Comparison of ENCODE assay signal across 1 cellular context in the genomic region with DNA sequence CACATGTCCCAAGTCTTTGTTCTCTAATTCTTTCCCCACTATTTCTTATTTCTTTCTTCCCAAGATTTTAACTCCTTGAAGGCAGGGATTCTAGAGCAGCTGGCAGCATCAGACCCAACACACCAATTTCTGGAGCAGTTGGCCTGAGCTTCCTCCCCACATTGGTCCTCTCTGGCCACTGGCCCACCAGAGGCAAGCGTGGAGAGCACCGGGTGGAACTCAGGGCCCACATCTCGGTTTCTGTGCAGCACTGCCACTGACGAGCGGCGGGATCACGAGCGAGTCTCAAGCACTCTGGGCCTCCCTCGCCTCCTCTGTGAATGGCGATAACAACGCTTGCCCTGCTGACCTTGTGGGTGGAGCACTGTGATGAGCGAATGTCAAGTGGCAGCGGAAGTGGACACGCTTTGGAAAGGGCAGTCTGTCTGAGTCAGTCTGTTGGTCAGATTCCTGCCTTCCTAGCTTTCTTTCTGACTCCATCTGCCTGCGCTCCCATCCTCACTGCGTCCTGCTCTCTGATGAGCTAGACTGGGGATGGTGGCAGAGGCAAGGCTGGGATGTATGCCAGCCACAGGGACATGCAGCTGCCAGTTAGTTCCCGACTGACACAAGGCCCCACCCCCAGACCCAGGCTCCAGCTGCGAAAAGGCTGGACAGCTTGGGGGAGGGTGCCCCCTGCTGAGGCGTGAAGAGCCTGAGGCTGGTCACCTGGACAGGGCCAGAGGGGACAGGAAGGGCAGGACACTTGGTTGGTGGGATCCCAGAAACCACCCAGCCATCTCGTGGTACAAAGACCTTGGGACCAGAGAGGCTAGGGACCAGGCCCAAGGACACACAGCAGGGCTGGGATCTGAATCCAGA.
TF ChIP-seq lines count a peak whose summit lies in the region.

No MANE protein-coding gene starts in this region.

TF ChIP-seq in K562, 482 proteins besides CTCF, POLR2A, EP300 and RAD21 (continued from another document and continues in another):
- TF ChIP-seq, protein P1, sequence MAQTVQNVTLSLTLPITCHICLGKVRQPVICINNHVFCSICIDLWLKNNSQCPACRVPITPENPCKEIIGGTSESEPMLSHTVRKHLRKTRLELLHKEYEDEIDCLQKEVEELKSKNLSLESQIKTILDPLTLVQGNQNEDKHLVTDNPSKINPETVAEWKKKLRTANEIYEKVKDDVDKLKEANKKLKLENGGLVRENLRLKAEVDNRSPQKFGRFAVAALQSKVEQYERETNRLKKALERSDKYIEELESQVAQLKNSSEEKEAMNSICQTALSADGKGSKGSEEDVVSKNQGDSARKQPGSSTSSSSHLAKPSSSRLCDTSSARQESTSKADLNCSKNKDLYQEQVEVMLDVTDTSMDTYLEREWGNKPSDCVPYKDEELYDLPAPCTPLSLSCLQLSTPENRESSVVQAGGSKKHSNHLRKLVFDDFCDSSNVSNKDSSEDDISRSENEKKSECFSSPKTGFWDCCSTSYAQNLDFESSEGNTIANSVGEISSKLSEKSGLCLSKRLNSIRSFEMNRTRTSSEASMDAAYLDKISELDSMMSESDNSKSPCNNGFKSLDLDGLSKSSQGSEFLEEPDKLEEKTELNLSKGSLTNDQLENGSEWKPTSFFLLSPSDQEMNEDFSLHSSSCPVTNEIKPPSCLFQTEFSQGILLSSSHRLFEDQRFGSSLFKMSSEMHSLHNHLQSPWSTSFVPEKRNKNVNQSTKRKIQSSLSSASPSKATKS (CRISPR knock-in tag; IDR thresholded peaks at IDR 0.05): no peak
- TF ChIP-seq ATF7 (IDR thresholded peaks at IDR 0.05) (peak; percentile 86), ZNF764 (CRISPR knock-in tag; IDR thresholded peaks at IDR 0.05; ENCODE audit: low read depth) (no peak), ZNF253 (CRISPR knock-in tag; conservative IDR thresholded peaks at IDR 0.05) (no peak), GATAD2B (IDR thresholded peaks at IDR 0.05; ENCODE audit: borderline replicate concordance) (peak; percentile 88), ZNF274 (IDR thresholded peaks at IDR 0.05; ENCODE audit: borderline replicate concordance, low read depth, low read length) (no peak), NFIC (IDR thresholded peaks at IDR 0.05) (peak; percentile 75), ESRRA (IDR thresholded peaks at IDR 0.05; ENCODE audit: borderline replicate concordance, low read depth) (peak; percentile 96), MTA2 (IDR thresholded peaks at IDR 0.05; ENCODE audit: low read depth) (peak; percentile 65), MYNN (IDR thresholded peaks at IDR 0.05) (peak; percentile 91), MYNN (CRISPR knock-in tag; IDR thresholded peaks at IDR 0.05) (no peak), KLF1 (tag; IDR thresholded peaks at IDR 0.05) (peak; percentile 81), ZBTB8A (IDR thresholded peaks at IDR 0.05; ENCODE audit: partially characterized antibody) (no peak), KAT2B (IDR thresholded peaks at IDR 0.05; ENCODE audit: low read depth, low read length) (no peak), ZNF436 (CRISPR knock-in tag; IDR thresholded peaks at IDR 0.05) (no peak), RBM22 (IDR thresholded peaks at IDR 0.05; ENCODE audit: low read depth, low read length, poor library complexity, severe bottlenecking) (no peak), SMAD2 (IDR thresholded peaks at IDR 0.05; ENCODE audit: low read depth, low read length) (no peak), SP1 (CRISPR knock-in tag; IDR thresholded peaks at IDR 0.05) (peak; percentile 68; the same call in 1 of the 2 replicates), ZNF717 (CRISPR knock-in tag; IDR thresholded peaks at IDR 0.05) (no peak), ZNF124 (CRISPR knock-in tag; IDR thresholded peaks at IDR 0.05) (no peak), TCF7 (IDR thresholded peaks at IDR 0.05; ENCODE audit: borderline replicate concordance) (peak; percentile 22; the same call in 1 of the 2 replicates), STAG1 (CRISPR knock-in tag; IDR thresholded peaks at IDR 0.05; ENCODE audit: borderline replicate concordance) (peak; percentile 58; the same call in 1 of the 2 replicates), FOXK1 (CRISPR knock-in tag; IDR thresholded peaks at IDR 0.05; ENCODE audit: borderline replicate concordance) (no peak; the same call in 1 of the 2 replicates), ZNF57 (CRISPR knock-in tag; IDR thresholded peaks at IDR 0.05) (0 out of 2 replicates have a peak, but pooled peaks have one; percentile 63), ZNF444 (CRISPR knock-in tag; IDR thresholded peaks at IDR 0.05) (no peak), NFYB (IDR thresholded peaks at IDR 0.05; ENCODE audit: extremely low read depth, insufficient read length) (no peak), OTX1 (CRISPR knock-in tag; IDR thresholded peaks at IDR 0.05) (no peak), PPARD (CRISPR knock-in tag; IDR thresholded peaks at IDR 0.05) (no peak), CHCHD3 (CRISPR knock-in tag; IDR thresholded peaks at IDR 0.05) (no peak)
- TF ChIP-seq, protein P2, sequence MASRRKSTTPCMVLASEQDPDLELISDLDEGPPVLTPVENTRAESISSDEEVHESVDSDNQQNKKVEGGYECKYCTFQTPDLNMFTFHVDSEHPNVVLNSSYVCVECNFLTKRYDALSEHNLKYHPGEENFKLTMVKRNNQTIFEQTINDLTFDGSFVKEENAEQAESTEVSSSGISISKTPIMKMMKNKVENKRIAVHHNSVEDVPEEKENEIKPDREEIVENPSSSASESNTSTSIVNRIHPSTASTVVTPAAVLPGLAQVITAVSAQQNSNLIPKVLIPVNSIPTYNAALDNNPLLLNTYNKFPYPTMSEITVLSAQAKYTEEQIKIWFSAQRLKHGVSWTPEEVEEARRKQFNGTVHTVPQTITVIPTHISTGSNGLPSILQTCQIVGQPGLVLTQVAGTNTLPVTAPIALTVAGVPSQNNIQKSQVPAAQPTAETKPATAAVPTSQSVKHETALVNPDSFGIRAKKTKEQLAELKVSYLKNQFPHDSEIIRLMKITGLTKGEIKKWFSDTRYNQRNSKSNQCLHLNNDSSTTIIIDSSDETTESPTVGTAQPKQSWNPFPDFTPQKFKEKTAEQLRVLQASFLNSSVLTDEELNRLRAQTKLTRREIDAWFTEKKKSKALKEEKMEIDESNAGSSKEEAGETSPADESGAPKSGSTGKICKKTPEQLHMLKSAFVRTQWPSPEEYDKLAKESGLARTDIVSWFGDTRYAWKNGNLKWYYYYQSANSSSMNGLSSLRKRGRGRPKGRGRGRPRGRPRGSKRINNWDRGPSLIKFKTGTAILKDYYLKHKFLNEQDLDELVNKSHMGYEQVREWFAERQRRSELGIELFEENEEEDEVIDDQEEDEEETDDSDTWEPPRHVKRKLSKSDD (conservative IDR thresholded peaks at IDR 0.05; ENCODE audit: low read length): no peak
- TF ChIP-seq, protein P3, sequence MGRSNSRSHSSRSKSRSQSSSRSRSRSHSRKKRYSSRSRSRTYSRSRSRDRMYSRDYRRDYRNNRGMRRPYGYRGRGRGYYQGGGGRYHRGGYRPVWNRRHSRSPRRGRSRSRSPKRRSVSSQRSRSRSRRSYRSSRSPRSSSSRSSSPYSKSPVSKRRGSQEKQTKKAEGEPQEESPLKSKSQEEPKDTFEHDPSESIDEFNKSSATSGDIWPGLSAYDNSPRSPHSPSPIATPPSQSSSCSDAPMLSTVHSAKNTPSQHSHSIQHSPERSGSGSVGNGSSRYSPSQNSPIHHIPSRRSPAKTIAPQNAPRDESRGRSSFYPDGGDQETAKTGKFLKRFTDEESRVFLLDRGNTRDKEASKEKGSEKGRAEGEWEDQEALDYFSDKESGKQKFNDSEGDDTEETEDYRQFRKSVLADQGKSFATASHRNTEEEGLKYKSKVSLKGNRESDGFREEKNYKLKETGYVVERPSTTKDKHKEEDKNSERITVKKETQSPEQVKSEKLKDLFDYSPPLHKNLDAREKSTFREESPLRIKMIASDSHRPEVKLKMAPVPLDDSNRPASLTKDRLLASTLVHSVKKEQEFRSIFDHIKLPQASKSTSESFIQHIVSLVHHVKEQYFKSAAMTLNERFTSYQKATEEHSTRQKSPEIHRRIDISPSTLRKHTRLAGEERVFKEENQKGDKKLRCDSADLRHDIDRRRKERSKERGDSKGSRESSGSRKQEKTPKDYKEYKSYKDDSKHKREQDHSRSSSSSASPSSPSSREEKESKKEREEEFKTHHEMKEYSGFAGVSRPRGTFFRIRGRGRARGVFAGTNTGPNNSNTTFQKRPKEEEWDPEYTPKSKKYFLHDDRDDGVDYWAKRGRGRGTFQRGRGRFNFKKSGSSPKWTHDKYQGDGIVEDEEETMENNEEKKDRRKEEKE (IDR thresholded peaks at IDR 0.05; ENCODE audit: borderline replicate concordance in 1 of 2, control insufficient read depth in 1 of 2, low read depth in 2 of 2, low read length in 1 of 2): 0 out of 4 replicates have a peak, but pooled peaks of 1 of the 2 experiments have one; percentile 34
- TF ChIP-seq, protein P4, sequence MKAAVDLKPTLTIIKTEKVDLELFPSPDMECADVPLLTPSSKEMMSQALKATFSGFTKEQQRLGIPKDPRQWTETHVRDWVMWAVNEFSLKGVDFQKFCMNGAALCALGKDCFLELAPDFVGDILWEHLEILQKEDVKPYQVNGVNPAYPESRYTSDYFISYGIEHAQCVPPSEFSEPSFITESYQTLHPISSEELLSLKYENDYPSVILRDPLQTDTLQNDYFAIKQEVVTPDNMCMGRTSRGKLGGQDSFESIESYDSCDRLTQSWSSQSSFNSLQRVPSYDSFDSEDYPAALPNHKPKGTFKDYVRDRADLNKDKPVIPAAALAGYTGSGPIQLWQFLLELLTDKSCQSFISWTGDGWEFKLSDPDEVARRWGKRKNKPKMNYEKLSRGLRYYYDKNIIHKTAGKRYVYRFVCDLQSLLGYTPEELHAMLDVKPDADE (conservative IDR thresholded peaks at IDR 0.05; ENCODE audit: control insufficient read depth, low read depth, low read length): peak; percentile 60
- TF ChIP-seq, protein P5, sequence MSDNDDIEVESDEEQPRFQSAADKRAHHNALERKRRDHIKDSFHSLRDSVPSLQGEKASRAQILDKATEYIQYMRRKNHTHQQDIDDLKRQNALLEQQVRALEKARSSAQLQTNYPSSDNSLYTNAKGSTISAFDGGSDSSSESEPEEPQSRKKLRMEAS (CRISPR knock-in tag; IDR thresholded peaks at IDR 0.05): peak; percentile 70
- TF ChIP-seq, protein P6, sequence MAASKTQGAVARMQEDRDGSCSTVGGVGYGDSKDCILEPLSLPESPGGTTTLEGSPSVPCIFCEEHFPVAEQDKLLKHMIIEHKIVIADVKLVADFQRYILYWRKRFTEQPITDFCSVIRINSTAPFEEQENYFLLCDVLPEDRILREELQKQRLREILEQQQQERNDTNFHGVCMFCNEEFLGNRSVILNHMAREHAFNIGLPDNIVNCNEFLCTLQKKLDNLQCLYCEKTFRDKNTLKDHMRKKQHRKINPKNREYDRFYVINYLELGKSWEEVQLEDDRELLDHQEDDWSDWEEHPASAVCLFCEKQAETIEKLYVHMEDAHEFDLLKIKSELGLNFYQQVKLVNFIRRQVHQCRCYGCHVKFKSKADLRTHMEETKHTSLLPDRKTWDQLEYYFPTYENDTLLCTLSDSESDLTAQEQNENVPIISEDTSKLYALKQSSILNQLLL (CRISPR knock-in tag; IDR thresholded peaks at IDR 0.05; ENCODE audit: borderline replicate concordance): no peak
- TF ChIP-seq, protein P7, sequence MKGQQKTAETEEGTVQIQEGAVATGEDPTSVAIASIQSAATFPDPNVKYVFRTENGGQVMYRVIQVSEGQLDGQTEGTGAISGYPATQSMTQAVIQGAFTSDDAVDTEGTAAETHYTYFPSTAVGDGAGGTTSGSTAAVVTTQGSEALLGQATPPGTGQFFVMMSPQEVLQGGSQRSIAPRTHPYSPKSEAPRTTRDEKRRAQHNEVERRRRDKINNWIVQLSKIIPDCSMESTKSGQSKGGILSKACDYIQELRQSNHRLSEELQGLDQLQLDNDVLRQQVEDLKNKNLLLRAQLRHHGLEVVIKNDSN (CRISPR knock-in tag; IDR thresholded peaks at IDR 0.05): peak; percentile 28
